15 cellular contexts compared by ENCODE assay signal in the genomic region with DNA sequence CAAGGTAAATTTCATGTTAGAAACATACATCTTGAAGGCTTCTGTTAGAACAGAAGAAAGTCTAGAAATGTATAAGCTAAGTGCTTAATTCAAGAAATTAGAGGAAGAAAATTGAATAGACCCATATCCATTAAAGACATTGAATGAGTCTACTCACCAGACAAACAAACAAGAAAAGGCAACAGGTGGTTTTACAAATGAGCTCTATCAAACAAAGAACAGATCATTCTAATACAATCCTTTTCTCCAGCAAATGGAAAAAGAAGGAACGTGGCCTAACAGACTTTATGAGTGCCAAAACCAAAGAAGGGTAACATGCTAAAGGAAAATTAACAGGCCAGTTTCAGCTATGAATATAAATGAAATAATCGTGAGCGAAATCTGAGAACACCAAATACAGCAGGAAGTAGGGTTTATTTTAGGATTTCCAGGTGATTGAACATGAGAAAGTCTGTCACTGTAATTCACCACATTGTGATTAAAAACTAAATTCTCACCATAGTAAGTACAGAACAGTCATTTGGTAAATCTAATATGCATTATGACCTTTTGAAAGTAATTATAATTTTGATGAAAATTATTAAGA. TPM values are rescaled to one million over a fixed set of nuclear protein-coding genes. Genes with fewer than 3 reads are reported as not detected.
A peak's percentile ranks its signal among the peaks of the same experiment; 100 is the strongest.
DNase-seq lines count a peak whose midpoint lies in the region; ATAC-seq lines count a peak whose summit lies in the region.
"Had no signal": no experiment of that assay in that cellular context is flagged by ENCODE, and none has a peak within 500 bp of the region (broad histone marks: within the 10 kb centered on the region; RNA-seq: fewer than 3 reads in every experiment).

No MANE protein-coding gene starts in this region.

- H3K4me1 Mint-ChIP-seq in activated T-cell treated with anti-CD3 and anti-CD28 coated beads, Interleukin-2, amount 50 U/mL, for 72 hours (ENCODE audit: low read depth) = peaks cover 6% of the 10 kb centered on the region
- H3K4me1 Mint-ChIP-seq in activated T-cell treated with anti-CD3 and anti-CD28 coated beads, Interleukin-2, amount 50 U/mL, for 4 hours (ENCODE audit: low read depth) = peaks cover 8% of the 10 kb centered on the region
- peaks cover 12 to 16% of the 10 kb centered on the region in 2 donors for H3K4me1 Mint-ChIP-seq in stimulated activated naive B cell treated with anti-CD40 and anti-IgM and Interleukin-4, amounts not matched to agents 10 μg/mL and 1 μg/mL and 100 μg/mL, for 72 hours

- no peak for ATAC-seq in activated T-cell treated with anti-CD3 and anti-CD28 coated beads, Interleukin-2, amount 50 U/mL, for 72 hours (replicated peaks in 1 of 2)
- ATAC-seq in activated T-cell treated with anti-CD3 and anti-CD28 coated beads, Interleukin-2, amount 50 U/mL, for 4 hours = no peak
- ATAC-seq in GM21423 (IDR thresholded peaks at IDR 0.05; ENCODE audit: unreplicated experiment) (peak; percentile 54), GM19328 (IDR thresholded peaks at IDR 0.05; ENCODE audit: unreplicated experiment) (no peak)
- ATAC-seq in stimulated activated naive B cell treated with anti-CD40 and anti-IgM and Interleukin-4, amounts not matched to agents 10 μg/mL and 1 μg/mL and 100 μg/mL, for 72 hours (replicated peaks) = peak; percentile 60 to 71
- ATAC-seq: heart right ventricle, PC-3 had no signal

- H3K9me3 Mint-ChIP-seq in activated T-cell treated with anti-CD3 and anti-CD28 coated beads, Interleukin-2, amount 50 U/mL, for 72 hours = no peaks in the 10 kb centered on the region
- H3K9me3 Mint-ChIP-seq in activated T-cell treated with anti-CD3 and anti-CD28 coated beads, Interleukin-2, amount 50 U/mL, for 4 hours = no peaks in the 10 kb centered on the region
- no peaks in the 10 kb centered on the region for H3K9me3 Mint-ChIP-seq in stimulated activated naive B cell treated with anti-CD40 and anti-IgM and Interleukin-4, amounts not matched to agents 10 μg/mL and 1 μg/mL and 100 μg/mL, for 72 hours

- peaks cover 22% of the 10 kb centered on the region for H3K4me1 ChIP-seq in Karpas-422 (ENCODE audit: low read length)
- H3K4me1 ChIP-seq: colonic mucosa, parathyroid adenoma had no signal

- 0 out of 2 replicates have a peak overlapping the region, but pooled peaks have one; percentile 7 for H3K9ac ChIP-seq in Karpas-422 (ENCODE audit: low read length)
- H3K9ac ChIP-seq: parathyroid adenoma had no signal

- H2AFZ ChIP-seq in Karpas-422 (ENCODE audit: low read length) = no peak overlapping the region
- H2AFZ ChIP-seq: parathyroid adenoma had no signal

- peaks cover 10 to 44% of the 10 kb centered on the region in 2 donors for H3K36me3 Mint-ChIP-seq in activated T-cell treated with anti-CD3 and anti-CD28 coated beads, Interleukin-2, amount 50 U/mL, for 72 hours (ENCODE audit: insufficient read depth in 2 of 2)
- H3K36me3 Mint-ChIP-seq in activated T-cell treated with anti-CD3 and anti-CD28 coated beads, Interleukin-2, amount 50 U/mL, for 4 hours (ENCODE audit: insufficient read depth) = peaks cover 50% of the 10 kb centered on the region
- H3K36me3 Mint-ChIP-seq in stimulated activated naive B cell treated with anti-CD40 and anti-IgM and Interleukin-4, amounts not matched to agents 10 μg/mL and 1 μg/mL and 100 μg/mL, for 72 hours = peaks cover 43 to 64% of the 10 kb centered on the region in 2 donors

- no peak for DNase-seq in activated T-cell treated with anti-CD3 and anti-CD28 coated beads, Interleukin-2, amount 50 U/mL, for 72 hours
- DNase-seq in activated T-cell treated with anti-CD3 and anti-CD28 coated beads, Interleukin-2, amount 50 U/mL, for 4 hours = no peak
- DNase-seq in Karpas-422 = peak; percentile 48
- no peak for DNase-seq in stimulated activated naive B cell treated with anti-CD40 and anti-IgM and Interleukin-4, amounts not matched to agents 10 μg/mL and 1 μg/mL and 100 μg/mL, for 72 hours
- no peak for DNase-seq in superior temporal gyrus (ENCODE audit: extremely low spot score)
- DNase-seq in stimulated activated naive CD4-positive, alpha-beta T cell (lab: John Stamatoyannopoulos, UW) = no peak
- DNase-seq: activated CD4-positive, CD25-positive, alpha-beta regulatory T cell; colonic mucosa; H7; heart right ventricle; PC-3; trophoblast cell had no signal

- no peaks in the 10 kb centered on the region for H3K27me3 Mint-ChIP-seq in activated T-cell treated with anti-CD3 and anti-CD28 coated beads, Interleukin-2, amount 50 U/mL, for 72 hours (ENCODE audit: low read depth)
- no peaks in the 10 kb centered on the region for H3K27me3 Mint-ChIP-seq in activated T-cell treated with anti-CD3 and anti-CD28 coated beads, Interleukin-2, amount 50 U/mL, for 4 hours (ENCODE audit: low read depth)
- no peaks in the 10 kb centered on the region for H3K27me3 Mint-ChIP-seq in stimulated activated naive B cell treated with anti-CD40 and anti-IgM and Interleukin-4, amounts not matched to agents 10 μg/mL and 1 μg/mL and 100 μg/mL, for 72 hours

- no peaks in the 10 kb centered on the region for H3K9me3 ChIP-seq in Karpas-422 (ENCODE audit: low read length)
- H3K9me3 ChIP-seq: colonic mucosa, heart right ventricle had no signal

- H3K4me3 ChIP-seq in Karpas-422 (ENCODE audit: low read length) = no peak overlapping the region
- H3K4me3 ChIP-seq: colonic mucosa, heart right ventricle had no signal

- no peak overlapping the region for H3K4me3 Mint-ChIP-seq in activated T-cell treated with anti-CD3 and anti-CD28 coated beads, Interleukin-2, amount 50 U/mL, for 72 hours
- H3K4me3 Mint-ChIP-seq in activated T-cell treated with anti-CD3 and anti-CD28 coated beads, Interleukin-2, amount 50 U/mL, for 4 hours = no peak overlapping the region
- peak overlapping the region in 1 of 2 donors; percentile 23 for H3K4me3 Mint-ChIP-seq in stimulated activated naive B cell treated with anti-CD40 and anti-IgM and Interleukin-4, amounts not matched to agents 10 μg/mL and 1 μg/mL and 100 μg/mL, for 72 hours

- H3K9me2 ChIP-seq in Karpas-422 (replicated peaks; ENCODE audit: insufficient read depth, low read length) = no peaks in the 10 kb centered on the region

- H3K36me3 ChIP-seq in Karpas-422 (ENCODE audit: insufficient read depth, low read length) = peaks cover 58% of the 10 kb centered on the region
- H3K36me3 ChIP-seq: colonic mucosa had no signal

- peak overlapping the region; percentile 60 for H3K27ac ChIP-seq in Karpas-422 (ENCODE audit: low read length)
- H3K27ac ChIP-seq: colonic mucosa, heart right ventricle, parathyroid adenoma had no signal

- H3K4me2 ChIP-seq in Karpas-422 (ENCODE audit: low read depth, low read length, poor library complexity, severe bottlenecking) = peak overlapping the region; percentile 40

- H3K79me2 ChIP-seq in Karpas-422 (ENCODE audit: low read length) = peaks cover 23% of the 10 kb centered on the region
- H3K79me2 ChIP-seq: parathyroid adenoma had no signal

- peak overlapping the region; percentile 77 for H3K27ac Mint-ChIP-seq in activated T-cell treated with anti-CD3 and anti-CD28 coated beads, Interleukin-2, amount 50 U/mL, for 72 hours
- H3K27ac Mint-ChIP-seq in stimulated activated naive B cell treated with anti-CD40 and anti-IgM and Interleukin-4, amounts not matched to agents 10 μg/mL and 1 μg/mL and 100 μg/mL, for 72 hours = peak overlapping the region; percentile 86

- H4K20me1 ChIP-seq in Karpas-422 (ENCODE audit: insufficient read depth, low read depth, low read length) = no peaks in the 10 kb centered on the region

- no peaks in the 10 kb centered on the region for H3K27me3 ChIP-seq in Karpas-422 (ENCODE audit: low read length)
- H3K27me3 ChIP-seq: colonic mucosa, heart right ventricle had no signal

RNA-seq across cellular contexts. Expression of a gene that starts 22.6 kb away (rescaled TPM):
- 100 to 1,000 TPM; 138 to 155 TPM for total RNA-seq in activated T-cell treated with anti-CD3 and anti-CD28 coated beads, Interleukin-2, amount 50 U/mL, for 72 hours
- total RNA-seq in activated T-cell treated with anti-CD3 and anti-CD28 coated beads, Interleukin-2, amount 50 U/mL, for 4 hours = 100 to 1,000 TPM; 170 to 193 (median 190) TPM
- total RNA-seq in Karpas-422 (2014; rRNA removed; shearing (Covaris generic); ENCODE audit: low replicate concordance) = 60.7 and 60.8 TPM in 2 replicates

Comparison
In these comparisons a context has a peak if more than half of its experiments do, and no peak if none do; other contexts are left out.
1. ATAC-seq: peak in GM21423 (single experiment) and stimulated activated naive B cell treated with anti-CD40 and anti-IgM and Interleukin-4, amounts not matched to agents 10 μg/mL and 1 μg/mL and 100 μg/mL, for 72 hours (2 of 2); none in activated T-cell treated with anti-CD3 and anti-CD28 coated beads, Interleukin-2, amount 50 U/mL, for 72 hours (0 of 2), activated T-cell treated with anti-CD3 and anti-CD28 coated beads, Interleukin-2, amount 50 U/mL, for 4 hours (0 of 2) and GM19328 (single experiment).